ENCODE assay signal across 9 cellular contexts in genomic region chr1:6447818-6448748, GRCh38. TPM values are rescaled to one million over a fixed set of nuclear protein-coding genes. Genes with fewer than 3 reads are reported as not detected.
DNase-seq lines count a peak whose midpoint lies in the region; ATAC-seq and TF ChIP-seq lines count a peak whose summit lies in the region.
"Had no signal": no experiment of that assay in that cellular context is flagged by ENCODE, and none has a peak within 500 bp of the region (broad histone marks: within the 10 kb centered on the region; RNA-seq: fewer than 3 reads in every experiment).

No MANE protein-coding gene starts in this region.

- no peaks in the 10 kb centered on the region for H3K36me3 Mint-ChIP-seq in CD8-positive, alpha-beta T cell
- no peaks in the 10 kb centered on the region for H3K36me3 Mint-ChIP-seq in activated CD8-positive, alpha-beta T cell treated with anti-CD3 and anti-CD28 coated beads for 36 hours (ENCODE audit: low read depth)

- H3K4me3 Mint-ChIP-seq in CD8-positive, alpha-beta T cell = peak overlapping the region; percentile 65
- H3K4me3 Mint-ChIP-seq in activated CD8-positive, alpha-beta T cell treated with anti-CD3 and anti-CD28 coated beads for 36 hours = no peak overlapping the region

- peaks cover 27% of the 10 kb centered on the region for H3K4me1 Mint-ChIP-seq in CD8-positive, alpha-beta T cell (ENCODE audit: low read depth)
- peaks cover 22% of the 10 kb centered on the region for H3K4me1 Mint-ChIP-seq in activated CD8-positive, alpha-beta T cell treated with anti-CD3 and anti-CD28 coated beads for 36 hours (ENCODE audit: low read depth)

- no peak overlapping the region for H2AFZ ChIP-seq in MM.1S (ENCODE audit: low read length)

- TF ChIP-seq CTCF in CD8-positive, alpha-beta T cell (IDR thresholded peaks at IDR 0.05) = peak; percentile 20
- TF ChIP-seq CTCF in MM.1S (IDR thresholded peaks at IDR 0.05; ENCODE audit: low read length) = no peak
- no peak for TF ChIP-seq CTCF in activated CD8-positive, alpha-beta T cell treated with anti-CD3 and anti-CD28 coated beads for 36 hours (IDR thresholded peaks at IDR 0.05)

- peaks cover 20% of the 10 kb centered on the region for H3K4me1 ChIP-seq in CD8-positive, alpha-beta T cell (ENCODE audit: insufficient read depth, low read length)
- H3K4me1 ChIP-seq in MM.1S (ENCODE audit: low read length) = no peaks in the 10 kb centered on the region

- H3K27ac Mint-ChIP-seq in CD8-positive, alpha-beta T cell = no peak overlapping the region
- H3K27ac Mint-ChIP-seq in activated CD8-positive, alpha-beta T cell treated with anti-CD3 and anti-CD28 coated beads for 36 hours = no peak overlapping the region

- H3K9me3 Mint-ChIP-seq in CD8-positive, alpha-beta T cell = no peaks in the 10 kb centered on the region
- H3K9me3 Mint-ChIP-seq in activated CD8-positive, alpha-beta T cell treated with anti-CD3 and anti-CD28 coated beads for 36 hours = no peaks in the 10 kb centered on the region

- peak overlapping the region; percentile 43 for H3K4me3 ChIP-seq in CD8-positive, alpha-beta T cell (ENCODE audit: low read depth, low read length)
- no peak overlapping the region for H3K4me3 ChIP-seq in MM.1S (ENCODE audit: low read length)

- no peaks in the 10 kb centered on the region for H3K36me3 ChIP-seq in CD8-positive, alpha-beta T cell (ENCODE audit: insufficient read depth, low read length)
- H3K36me3 ChIP-seq in MM.1S (replicated peaks; ENCODE audit: insufficient read depth, low read length) = no peaks in the 10 kb centered on the region

- peaks cover 39% of the 10 kb centered on the region for H3K27me3 Mint-ChIP-seq in CD8-positive, alpha-beta T cell (ENCODE audit: low read depth)
- H3K27me3 Mint-ChIP-seq in activated CD8-positive, alpha-beta T cell treated with anti-CD3 and anti-CD28 coated beads for 36 hours = peaks cover 53% of the 10 kb centered on the region

- H3K27me3 ChIP-seq in CD8-positive, alpha-beta T cell (ENCODE audit: insufficient read depth, low read length) = peaks cover 22% of the 10 kb centered on the region
- peaks cover 83% of the 10 kb centered on the region for H3K27me3 ChIP-seq in MM.1S (replicated peaks; ENCODE audit: insufficient read depth, low read length)

- no peaks in the 10 kb centered on the region for H3K79me2 ChIP-seq in MM.1S (ENCODE audit: low read length)

- H3F3A ChIP-seq in MM.1S (ENCODE audit: insufficient read depth, low read length) = no peaks in the 10 kb centered on the region

- CTCF ChIA-PET in CD8-positive, alpha-beta T cell (lab: Charles Lee) = interaction anchor here (0.9 to 6.0 kb wide), 10 partner anchors 9 to 42 kb away, joined by 3 to 43 read pairs (median 8); no protein-coding TSS in a partner anchor
- CTCF ChIA-PET in activated CD8-positive, alpha-beta T cell treated with anti-CD3 and anti-CD28 coated beads for 36 hours (lab: Charles Lee) = interaction anchor here (0.8 to 5.6 kb wide), 12 partner anchors 10 to 104 kb away, joined by 3 to 33 read pairs (median 4); no protein-coding TSS in a partner anchor

- H3K9ac ChIP-seq in MM.1S (ENCODE audit: low read length) = no peak overlapping the region

- H4K20me1 ChIP-seq in MM.1S (ENCODE audit: insufficient read depth, low read length) = no peaks in the 10 kb centered on the region

- POLR2A ChIA-PET in CD8-positive, alpha-beta T cell (lab: Charles Lee) = interaction anchor here (5.1 kb wide), 1 partner anchor 12 kb away, joined by 30 read pairs; no protein-coding TSS in a partner anchor
- POLR2A ChIA-PET in activated CD8-positive, alpha-beta T cell treated with anti-CD3 and anti-CD28 coated beads for 36 hours (lab: Charles Lee) = no interaction called here

- no peaks in the 10 kb centered on the region for H3K9me3 ChIP-seq in CD8-positive, alpha-beta T cell (ENCODE audit: low read length)
- no peaks in the 10 kb centered on the region for H3K9me3 ChIP-seq in MM.1S (replicated peaks; ENCODE audit: insufficient read depth, low read length)

- peak overlapping the region; percentile 43; the same call in 1 of the 2 replicates for H3K4me2 ChIP-seq in MM.1S (ENCODE audit: low read depth, low read length)

- no peak overlapping the region for H3K27ac ChIP-seq in CD8-positive, alpha-beta T cell (ENCODE audit: low read depth, low read length)
- H3K27ac ChIP-seq in MM.1S (ENCODE audit: low read length) = no peak overlapping the region
- H3K27ac ChIP-seq: SK-N-MC had no signal

- intact Hi-C loops in CD8-positive, alpha-beta T cell (cut with DNase I, micrococcal nuclease) = loop anchor here (1.0 kb wide), 2 partner anchors 12 to 27 kb away; no protein-coding TSS in a partner anchor
- intact Hi-C loops in activated CD8-positive, alpha-beta T cell treated with anti-CD3 and anti-CD28 coated beads for 36 hours (cut with micrococcal nuclease) = no loop called here
- intact Hi-C loops in left colon (cut with DNase I, micrococcal nuclease) = no loop called here

- peak; percentile 82 for ATAC-seq in CD8-positive, alpha-beta T cell
- peak; percentile 25 for ATAC-seq in activated CD8-positive, alpha-beta T cell treated with anti-CD3 and anti-CD28 coated beads for 36 hours
- ATAC-seq in left colon (peak; percentile 34), GM21390 (IDR thresholded peaks at IDR 0.05; ENCODE audit: unreplicated experiment) (no peak), HG03442 (IDR thresholded peaks at IDR 0.05; ENCODE audit: unreplicated experiment) (no peak)

- H3K9me2 ChIP-seq in MM.1S (replicated peaks; ENCODE audit: insufficient read depth, low read length) = no peaks in the 10 kb centered on the region

- peak in 6 of 7 experiments; percentile 33 to 84 (median 60) for DNase-seq in CD8-positive, alpha-beta T cell
- DNase-seq in MM.1S (peak; percentile 28), left colon (peak; percentile 65 to 74), NOMO-1 (lab: John Stamatoyannopoulos, UW; ENCODE audit: unreplicated experiment in 2 of 2) (no peak), kidney tubule cell (ENCODE audit: low spot score) (no peak)
- DNase-seq in activated CD8-positive, alpha-beta T cell treated with anti-CD3 and anti-CD28 coated beads for 36 hours = peak; percentile 57

RNA-seq across cellular contexts. Expression of gene TNFRSF25, which starts 17.9 kb away (rescaled TPM):
- total RNA-seq in CD8-positive, alpha-beta T cell = 100 to 1,000 TPM; 178 to 185 TPM
- total RNA-seq in activated CD8-positive, alpha-beta T cell treated with anti-CD3 and anti-CD28 coated beads for 36 hours = 10 to 100 TPM; 55.8 to 57.8 TPM
- total RNA-seq in left colon = 10 to 100 TPM; 21.7 to 71.9 TPM

RNA-seq across cellular contexts. Expression of gene ESPN, which starts 23.5 kb away (rescaled TPM):
- 1 to 10 TPM; 2.7 to 5.5 TPM for total RNA-seq in CD8-positive, alpha-beta T cell
- total RNA-seq in activated CD8-positive, alpha-beta T cell treated with anti-CD3 and anti-CD28 coated beads for 36 hours = under 1 TPM; 0.83 to 0.99 TPM
- total RNA-seq in left colon = 100 to 1,000 TPM; 100 to 152 TPM

RNA-seq across cellular contexts. Expression of gene HES2, which starts 28.4 kb away (rescaled TPM):
- not detected for total RNA-seq in CD8-positive, alpha-beta T cell
- total RNA-seq in activated CD8-positive, alpha-beta T cell treated with anti-CD3 and anti-CD28 coated beads for 36 hours = under 1 TPM in 1 of 2 experiments, not detected in 1; 0.29 TPM
- 10 to 100 TPM; 29.4 to 34.0 TPM for total RNA-seq in left colon

RNA-seq across cellular contexts. Expression of gene PLEKHG5, which starts 43.4 kb away (rescaled TPM):
- 1 to 10 TPM; 4.0 to 5.0 TPM for total RNA-seq in CD8-positive, alpha-beta T cell
- 1 to 10 TPM; 1.7 to 1.8 TPM for total RNA-seq in activated CD8-positive, alpha-beta T cell treated with anti-CD3 and anti-CD28 coated beads for 36 hours
- 10 to 100 TPM; 14.1 to 22.3 TPM for total RNA-seq in left colon

RNA-seq across cellular contexts. Expression of gene ACOT7, which starts 54.5 kb away (rescaled TPM):
- total RNA-seq in CD8-positive, alpha-beta T cell = 1 to 10 TPM; 2.8 to 3.1 TPM
- 10 to 100 TPM; 80.4 to 86.7 TPM for total RNA-seq in activated CD8-positive, alpha-beta T cell treated with anti-CD3 and anti-CD28 coated beads for 36 hours
- total RNA-seq in left colon = 10 to 100 TPM; 50.4 to 58.0 TPM

Comparison
In these comparisons a context has a peak if more than half of its experiments do, and no peak if none do; other contexts are left out.
1. ATAC-seq: peak in CD8-positive, alpha-beta T cell (single experiment), activated CD8-positive, alpha-beta T cell treated with anti-CD3 and anti-CD28 coated beads for 36 hours (single experiment) and left colon (single experiment); none in GM21390 (single experiment) and HG03442 (single experiment).
2. DNase-seq: peak in CD8-positive, alpha-beta T cell (6 of 7), MM.1S (single experiment), activated CD8-positive, alpha-beta T cell treated with anti-CD3 and anti-CD28 coated beads for 36 hours (single experiment) and left colon (2 of 2); none in NOMO-1 (0 of 2) and kidney tubule cell (single experiment).
3. RNA of gene ESPN, which starts 23.5 kb away (total RNA-seq): 100 to 152 TPM in left colon; 2.7 to 5.5 TPM in CD8-positive, alpha-beta T cell and 0.83 to 0.99 TPM in activated CD8-positive, alpha-beta T cell treated with anti-CD3 and anti-CD28 coated beads for 36 hours; every median in the first group is over 10 times any median in the second.
4. RNA of gene HES2, which starts 28.4 kb away (total RNA-seq): 29.4 to 34.0 TPM in left colon; 0.29 TPM in activated CD8-positive, alpha-beta T cell treated with anti-CD3 and anti-CD28 coated beads for 36 hours and not detected in CD8-positive, alpha-beta T cell; every median in the first group is over 10 times any median in the second.
5. intact Hi-C loops: an anchor here in CD8-positive, alpha-beta T cell (1.0 kb wide); none called in activated CD8-positive, alpha-beta T cell treated with anti-CD3 and anti-CD28 coated beads for 36 hours and left colon.